In genomic region chr1:114152211-114153050, GRCh38 we compare ENCODE assay signal across 8 cellular contexts. TPM values are rescaled to one million over a fixed set of nuclear protein-coding genes. Genes with fewer than 3 reads are reported as not detected.
DNase-seq lines count a peak whose midpoint lies in the region; ATAC-seq and TF ChIP-seq lines count a peak whose summit lies in the region.

No MANE protein-coding gene starts in this region.

- peaks cover 75% of the 10 kb centered on the region for H3K27me3 Mint-ChIP-seq in stimulated activated memory B cell treated with anti-CD40 and anti-IgM and Interleukin-4, amounts not matched to agents 10 μg/mL and 1 μg/mL and 100 μg/mL, for 72 hours

- H3K9me3 ChIP-seq in HAP-1: no peaks in the 10 kb centered on the region
- H3K9me3 ChIP-seq in smooth muscle cell (replicated peaks; ENCODE audit: low read depth): no peaks in the 10 kb centered on the region

- H4K20me1 ChIP-seq in smooth muscle cell (ENCODE audit: low read depth): no peaks in the 10 kb centered on the region

- H3K27me3 ChIP-seq in HAP-1 (ENCODE audit: low read depth): peaks cover 25% of the 10 kb centered on the region
- peaks cover 91% of the 10 kb centered on the region for H3K27me3 ChIP-seq in smooth muscle cell (ENCODE audit: low read depth)

- H2AFZ ChIP-seq in smooth muscle cell (ENCODE audit: low read depth): no peak overlapping the region

- H3K36me3 Mint-ChIP-seq in stimulated activated memory B cell treated with anti-CD40 and anti-IgM and Interleukin-4, amounts not matched to agents 10 μg/mL and 1 μg/mL and 100 μg/mL, for 72 hours: no peaks in the 10 kb centered on the region

- no peak overlapping the region for H3K27ac ChIP-seq in smooth muscle cell (ENCODE audit: low read depth)

- H3F3A ChIP-seq in smooth muscle cell (ENCODE audit: low read depth): peaks cover 7% of the 10 kb centered on the region

- no peak overlapping the region for H3K27ac Mint-ChIP-seq in stimulated activated memory B cell treated with anti-CD40 and anti-IgM and Interleukin-4, amounts not matched to agents 10 μg/mL and 1 μg/mL and 100 μg/mL, for 72 hours

- under 1% methylated on average over 57 of the region's 81 CpGs for WGBS in smooth muscle cell (ENCODE audit: low lambda C conversion rate)

- H3K36me3 ChIP-seq in HAP-1 (replicated peaks) (no peaks in the 10 kb centered on the region), smooth muscle cell (ENCODE audit: low read depth) (no peaks in the 10 kb centered on the region)

- in situ Hi-C loops in ACHN (cut with HindIII; ENCODE audit: low pct_ligation_motif_present, low pct_unique_long_range_greater_than_20kb, low sequenced_read_pairs) (no loop called here), HAP-1 (cut with MboI; ENCODE audit: low sequenced_read_pairs) (no loop called here)

- no peak overlapping the region for H3K4me3 Mint-ChIP-seq in stimulated activated memory B cell treated with anti-CD40 and anti-IgM and Interleukin-4, amounts not matched to agents 10 μg/mL and 1 μg/mL and 100 μg/mL, for 72 hours

- no peaks in the 10 kb centered on the region for H3K9me3 Mint-ChIP-seq in stimulated activated memory B cell treated with anti-CD40 and anti-IgM and Interleukin-4, amounts not matched to agents 10 μg/mL and 1 μg/mL and 100 μg/mL, for 72 hours

- no peak for ATAC-seq in GM21390 (IDR thresholded peaks at IDR 0.05; ENCODE audit: unreplicated experiment)
- no peak for ATAC-seq in stimulated activated memory B cell treated with anti-CD40 and anti-IgM and Interleukin-4, amounts not matched to agents 10 μg/mL and 1 μg/mL and 100 μg/mL, for 72 hours

- no peaks in the 10 kb centered on the region for H3K4me1 ChIP-seq in HAP-1
- peaks cover 6% of the 10 kb centered on the region for H3K4me1 ChIP-seq in smooth muscle cell (ENCODE audit: low read depth)

- H3K4me3 ChIP-seq in HAP-1: peak overlapping the region; percentile 38
- H3K4me3 ChIP-seq in iPS-11a (ENCODE audit: low read depth, low read length): peak overlapping the region; percentile 74
- peak overlapping the region; percentile 50 for H3K4me3 ChIP-seq in smooth muscle cell

- no peaks in the 10 kb centered on the region for H3K79me2 ChIP-seq in smooth muscle cell (ENCODE audit: low read depth)

- TF ChIP-seq CTCF in smooth muscle cell (IDR thresholded peaks at IDR 0.05; ENCODE audit: borderline replicate concordance, insufficient read depth, poor library complexity, severe bottlenecking): no peak

- H3K4me2 ChIP-seq in smooth muscle cell: peak overlapping the region; percentile 88

- peak; percentile 25 for DNase-seq in ACHN
- peak in 1 of 2 experiments; percentile 56 for DNase-seq in HAP-1 (ENCODE audit: low spot score in 2 of 2)
- DNase-seq in amniotic stem cell (lab: John Stamatoyannopoulos, UW): peak; percentile 12
- DNase-seq in smooth muscle cell (lab: John Stamatoyannopoulos, UW; ENCODE audit: unreplicated experiment): peak; percentile 21
- no peak for DNase-seq in A172 (ENCODE audit: low spot score)

- no peak overlapping the region for H3K9ac ChIP-seq in smooth muscle cell (ENCODE audit: low read depth)

- peaks cover 10% of the 10 kb centered on the region for H3K4me1 Mint-ChIP-seq in stimulated activated memory B cell treated with anti-CD40 and anti-IgM and Interleukin-4, amounts not matched to agents 10 μg/mL and 1 μg/mL and 100 μg/mL, for 72 hours

RNA-seq across cellular contexts. Expression of gene SYT6, which starts 1.2 kb away (rescaled TPM):
- not detected in 2 replicates for total RNA-seq in smooth muscle cell
- polyA plus RNA-seq in smooth muscle cell: 0.15 TPM in 1 of 2 replicates, not detected in the other
- total RNA-seq in A172 (2014; rRNA removed; shearing (Covaris generic)): not detected in 2 replicates
